Comparison of ENCODE assay signal across 8 cellular contexts in genomic region chr19:55503447-55504251, GRCh38. TPM values are rescaled to one million over a fixed set of nuclear protein-coding genes. Genes with fewer than 3 reads are reported as not detected.
A peak's percentile ranks its signal among the peaks of the same experiment; 100 is the strongest.
DNase-seq lines count a peak whose midpoint lies in the region; TF ChIP-seq lines count a peak whose summit lies in the region.

No MANE protein-coding gene starts in this region.

- WGBS in stomach, 5 donors = 14 to 19% (median 16%) methylated on average over 64 to 68 of the region's 68 CpGs

- H3K27me3 ChIP-seq in neural progenitor cell (peaks cover 35% of the 10 kb centered on the region), stomach (no peaks in the 10 kb centered on the region)

- peaks cover 12% of the 10 kb centered on the region for H3K27me3 Mint-ChIP-seq in neural progenitor cell (ENCODE audit: insufficient read depth, low read depth)

- H3K27ac ChIP-seq in RWPE1 = peak overlapping the region; percentile 57
- H3K27ac ChIP-seq in neural progenitor cell = no peak overlapping the region
- peak overlapping the region; percentile 49 to 88 (median 83) for H3K27ac ChIP-seq in stomach

- intact Hi-C loops in stomach (cut with DNase I; ENCODE audit: low total_unique reads) = loop anchor here (5.0 kb wide), 1 partner anchor 36 kb away; no protein-coding TSS in a partner anchor

- no peak overlapping the region for H3K9ac ChIP-seq in neural progenitor cell

- CTCF ChIA-PET in RWPE1 (lab: Yijun Ruan, JAX) = interaction anchor here (0.6 to 2.3 kb wide), 19 partner anchors 8 to 437 kb away, joined by 3 to 43 read pairs (median 5); partner anchors contain the start of gene ZNF628

- H3K79me2 ChIP-seq in neural progenitor cell (ENCODE audit: low read depth) = no peaks in the 10 kb centered on the region

- H2AFZ ChIP-seq in neural progenitor cell (replicated peaks) = peak overlapping the region; percentile 89

- peak overlapping the region; percentile 65 for H3K4me3 Mint-ChIP-seq in neural progenitor cell

- no peak for TF ChIP-seq POLR2A in stomach (IDR thresholded peaks at IDR 0.05)

- H3K9me3 Mint-ChIP-seq in neural progenitor cell = peaks cover 14% of the 10 kb centered on the region

- TF ChIP-seq CTCF in LNCAP (IDR thresholded peaks at IDR 0.05) = peak; percentile 89
- TF ChIP-seq CTCF in RWPE1 (conservative IDR thresholded peaks at IDR 0.05; ENCODE audit: low read depth) = peak; percentile 97
- peak; percentile 96 for TF ChIP-seq CTCF in fibroblast of villous mesenchyme (IDR thresholded peaks at IDR 0.05; ENCODE audit: insufficient read depth, low read depth, low read length)
- TF ChIP-seq CTCF in neural progenitor cell (IDR thresholded peaks at IDR 0.05) = peak; percentile 100
- TF ChIP-seq CTCF in stomach (IDR thresholded peaks at IDR 0.05) = peak in 6 of 7 experiments; percentile 85 to 99 (median 98)

- TF ChIP-seq EP300 in stomach (IDR thresholded peaks at IDR 0.05) = no peak

- peak overlapping the region; percentile 62 for H3K4me3 ChIP-seq in fibroblast of villous mesenchyme (ENCODE audit: low read depth, low read length)
- H3K4me3 ChIP-seq in neural progenitor cell = no peak overlapping the region
- peak overlapping the region; percentile 44 to 47 (median 46) for H3K4me3 ChIP-seq in stomach

- H4K20me1 ChIP-seq in neural progenitor cell (ENCODE audit: low read depth) = no peaks in the 10 kb centered on the region

- H3K36me3 Mint-ChIP-seq in neural progenitor cell = peaks cover 9% of the 10 kb centered on the region

- POLR2A ChIA-PET in RWPE1 (lab: Yijun Ruan, JAX; ENCODE audit: low non-redundant PET) = interaction anchor here (0.6 kb wide), 2 partner anchors 26 to 435 kb away, joined by 3 to 4 read pairs; no protein-coding TSS in a partner anchor

- H3K4me1 Mint-ChIP-seq in neural progenitor cell = peaks cover 12% of the 10 kb centered on the region

- no peaks in the 10 kb centered on the region for H3K4me1 ChIP-seq in neural progenitor cell
- peaks cover 0 to 21% (median 10%) of the 10 kb centered on the region in 4 donors for H3K4me1 ChIP-seq in stomach

- no peaks in the 10 kb centered on the region for H3F3A ChIP-seq in neural progenitor cell (ENCODE audit: low read depth)

- peak; percentile 91 for DNase-seq in EL
- DNase-seq in GOT3 (lab: John Stamatoyannopoulos, UW) = peak; percentile 75
- peak; percentile 99 for DNase-seq in RWPE1 (ENCODE audit: low spot score)
- peak; percentile 88 for DNase-seq in activated T-helper 9 cell treated with anti-CD3 and anti-CD28 coated beads, Interleukin-2, amount 50 U/mL, for 16 hours (ENCODE audit: low read depth)
- peak; percentile 90 for DNase-seq in fibroblast of villous mesenchyme (ENCODE audit: low read depth)
- DNase-seq in neural progenitor cell (ENCODE audit: low spot score) = peak; percentile 97
- DNase-seq in stomach = peak; percentile 96

- H3K36me3 ChIP-seq in neural progenitor cell = no peaks in the 10 kb centered on the region
- peaks cover 0 to 32% (median 12%) of the 10 kb centered on the region in 4 donors for H3K36me3 ChIP-seq in stomach

- H3K9me3 ChIP-seq in neural progenitor cell (ENCODE audit: low read depth) (no peaks in the 10 kb centered on the region), stomach (no peaks in the 10 kb centered on the region)

- H3K4me2 ChIP-seq in neural progenitor cell = no peak overlapping the region

- no peak overlapping the region for H3K27ac Mint-ChIP-seq in neural progenitor cell

RNA-seq across cellular contexts. Expression of gene SSC5D, which starts 15.4 kb away (rescaled TPM):
- 21.2 and 23.2 TPM in 2 replicates for total RNA-seq in fibroblast of villous mesenchyme
- total RNA-seq in neural progenitor cell (ENCODE audit: low replicate concordance) = 0.56 TPM in 1 of 2 replicates, not detected in the other
- total RNA-seq in stomach = 10 to 100 TPM in 2 of 5 donors, 1 to 10 TPM in 2, not detected in 1; 2.2 to 15.1 (median 9.8) TPM
- polyA plus RNA-seq in stomach = under 1 TPM; 0.46 to 0.87 (median 0.80) TPM

RNA-seq across cellular contexts. Expression of gene NAT14, which starts 18.7 kb away (rescaled TPM):
- total RNA-seq in fibroblast of villous mesenchyme (18.1 and 20.3 TPM in 2 replicates), neural progenitor cell (ENCODE audit: low replicate concordance) (16.2 and 49.2 TPM in 2 replicates), stomach (1 to 10 TPM in 2 of 5 donors, not detected in 3; 4.3 to 6.4 TPM)
- polyA plus RNA-seq in stomach = 10 to 100 TPM in 2 of 3 donors, 1 to 10 TPM in 1; 8.7 to 22.1 (median 14.4) TPM

RNA-seq across cellular contexts. Expression of gene ZNF628, which starts 27.2 kb away (rescaled TPM):
- total RNA-seq in fibroblast of villous mesenchyme = 0.86 and 2.6 TPM in 2 replicates
- total RNA-seq in neural progenitor cell (ENCODE audit: low replicate concordance) = 5.0 TPM in 1 of 2 replicates, not detected in the other
- 10 to 100 TPM in 1 of 5 donors, 1 to 10 TPM in 3, under 1 TPM in 1; 0.58 to 16.1 (median 5.7) TPM for total RNA-seq in stomach
- 1 to 10 TPM; 2.0 to 7.2 (median 4.3) TPM for polyA plus RNA-seq in stomach

RNA-seq across cellular contexts. Expression of gene SBK2, which starts 33.3 kb away (rescaled TPM):
- total RNA-seq in fibroblast of villous mesenchyme = not detected in 2 replicates
- total RNA-seq in neural progenitor cell (ENCODE audit: low replicate concordance) = 6.2 TPM in 1 of 2 replicates, not detected in the other
- total RNA-seq in stomach = not detected
- polyA plus RNA-seq in stomach = not detected

RNA-seq across cellular contexts. Expression of gene C19orf85, which starts 39.1 kb away (rescaled TPM):
- total RNA-seq in fibroblast of villous mesenchyme = not detected in 2 replicates
- total RNA-seq in neural progenitor cell (ENCODE audit: low replicate concordance) = not detected in 2 replicates
- not detected for total RNA-seq in stomach
- polyA plus RNA-seq in stomach = under 1 TPM in 1 of 3 donors, not detected in 2; 0.23 TPM
